Comparison of ENCODE assay signal across 8 cellular contexts in the genomic region with DNA sequence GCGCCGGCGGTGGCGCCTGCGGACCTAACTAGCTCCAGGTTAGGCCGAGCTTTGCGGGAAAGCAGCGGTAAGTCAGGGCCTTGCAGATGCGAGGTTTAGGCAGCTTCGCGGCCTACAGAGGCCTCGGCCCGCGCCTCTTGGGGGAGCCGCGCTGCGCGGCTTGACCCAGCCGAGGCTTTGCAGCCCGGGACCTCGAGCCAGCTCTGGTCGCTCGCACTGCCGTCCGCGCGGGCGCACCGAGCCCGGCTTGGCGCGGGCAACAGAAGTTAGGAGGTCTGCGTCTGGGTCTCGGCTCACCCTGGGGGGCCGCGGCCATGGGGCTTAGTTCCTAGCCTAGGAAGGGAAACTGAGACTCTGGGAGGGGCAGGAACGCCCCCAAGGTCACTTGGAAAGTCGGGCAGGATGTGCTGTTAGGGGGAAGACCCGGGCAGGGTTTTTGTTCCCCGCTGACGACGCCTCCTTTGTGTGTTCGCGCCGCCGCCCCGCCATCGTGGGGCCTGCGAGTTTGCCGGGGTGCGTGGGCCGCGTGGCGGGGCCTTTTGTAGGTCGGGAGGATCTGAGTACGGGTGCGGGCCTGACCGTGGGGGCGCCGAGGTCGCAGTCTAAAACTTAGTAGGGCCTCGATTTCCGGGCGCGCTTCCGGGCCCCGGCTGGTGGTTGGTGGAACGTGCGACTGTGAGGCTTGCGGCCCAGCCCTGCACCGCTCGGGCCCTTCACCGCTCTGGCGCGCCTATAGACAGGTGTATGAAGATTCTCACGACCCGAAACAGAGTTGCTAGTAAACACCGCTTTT. TPM values are rescaled to one million over a fixed set of nuclear protein-coding genes. Genes with fewer than 3 reads are reported as not detected.
DNase-seq lines count a peak whose midpoint lies in the region; ATAC-seq, FAIRE-seq and TF ChIP-seq lines count a peak whose summit lies in the region.

No MANE protein-coding gene starts in this region.

- peaks cover 42 to 67% of the 10 kb centered on the region in 2 experiments for H3K79me2 ChIP-seq in H1 (ENCODE audit: control insufficient read depth in 1 of 2, insufficient read depth in 2 of 2, low read length in 2 of 2)

- no peak overlapping the region for H3K23ac ChIP-seq in H1 (ENCODE audit: insufficient read length)

- H3K4me1 ChIP-seq in HAP-1 (peaks cover 7% of the 10 kb centered on the region), H1 (replicated peaks in 1 of 4; ENCODE audit: control insufficient read depth in 3 of 4, insufficient read depth in 4 of 4, low read length in 3 of 4) (peaks cover 0 to 4% (median 0%) of the 10 kb centered on the region in 4 experiments; a peak in 2 of 7 replicates)

- peaks cover 47% of the 10 kb centered on the region for H3K4me1 Mint-ChIP-seq in activated CD8-positive, alpha-beta T cell treated with anti-CD3 and anti-CD28 coated beads for 36 hours (ENCODE audit: low read depth)
- H3K4me1 Mint-ChIP-seq in stimulated activated effector memory CD8-positive, alpha-beta T cell treated with anti-CD3 and anti-CD28 coated beads, Interleukin-12 subunit alpha, Interleukin-12 subunit beta, amount 100 ng/mL, for 72 hours, result peaks cover 37% of the 10 kb centered on the region

- no peaks in the 10 kb centered on the region for H3K9me3 Mint-ChIP-seq in activated CD8-positive, alpha-beta T cell treated with anti-CD3 and anti-CD28 coated beads for 36 hours
- no peaks in the 10 kb centered on the region for H3K9me3 Mint-ChIP-seq in stimulated activated effector memory CD8-positive, alpha-beta T cell treated with anti-CD3 and anti-CD28 coated beads, Interleukin-12 subunit alpha, Interleukin-12 subunit beta, amount 100 ng/mL, for 72 hours

- H4K20me1 ChIP-seq in H1 (replicated peaks in 1 of 2; ENCODE audit: control insufficient read depth in 1 of 2, insufficient read depth in 2 of 2, low read length in 2 of 2), result peaks cover 8 to 20% of the 10 kb centered on the region in 2 experiments

- H4K8ac ChIP-seq in H1 (ENCODE audit: extremely low read depth, insufficient read depth, low read length), result peak overlapping the region; percentile 94; the same call in 1 of the 2 replicates

- TF ChIP-seq EP300 in H1 (IDR thresholded peaks at IDR 0.05; ENCODE audit: borderline replicate concordance in 1 of 2, low read depth in 2 of 2, low read length in 2 of 2), result no peak

- H2AK5ac ChIP-seq in H1 (ENCODE audit: low read depth, low read length), result peak overlapping the region; percentile 39; the same call in 1 of the 2 replicates

- ATAC-seq in GM18498 (IDR thresholded peaks at IDR 0.05; ENCODE audit: unreplicated experiment), result peak; percentile 53
- peak; percentile 55 for ATAC-seq in activated CD8-positive, alpha-beta T cell treated with anti-CD3 and anti-CD28 coated beads for 36 hours
- peak; percentile 74 for ATAC-seq in stimulated activated effector memory CD8-positive, alpha-beta T cell treated with anti-CD3 and anti-CD28 coated beads, Interleukin-12 subunit alpha, Interleukin-12 subunit beta, amount 100 ng/mL, for 72 hours

- no peaks in the 10 kb centered on the region; the same call in 1 of the 2 replicates for H3K79me1 ChIP-seq in H1 (ENCODE audit: low read depth, low read length)

- H3K56ac ChIP-seq in H1 (replicated peaks; ENCODE audit: insufficient read length, low read depth, low read length), result peak overlapping the region; percentile 95

- TF ChIP-seq POLR2A in H1 (IDR thresholded peaks at IDR 0.05; ENCODE audit: control extremely low read depth in 1 of 2, low read depth in 2 of 2, low read length in 2 of 2), result peak in 1 of 2 experiments; percentile 22; a peak in 1 of 3 replicates

- H3K4me3 ChIP-seq in HAP-1 (peak overlapping the region; percentile 96), H1 (ENCODE audit: extremely low read depth in 1 of 4, insufficient read depth in 2 of 4, low read depth in 3 of 4, low read length in 4 of 4) (peak overlapping the region; percentile 88 to 96 (median 90))

- H3K4me2 ChIP-seq in H1 (ENCODE audit: insufficient read depth in 1 of 2, low read depth in 2 of 2, low read length in 2 of 2), result peak overlapping the region; percentile 73 to 81

- peak overlapping the region; percentile 97 for H2BK5ac ChIP-seq in H1 (ENCODE audit: low read depth, low read length)

- no peak overlapping the region for H2BK12ac ChIP-seq in H1 (ENCODE audit: low read depth, low read length)

- no peak for TF ChIP-seq RAD21 in H1 (IDR thresholded peaks at IDR 0.05 in 1 of 2, conservative IDR thresholded peaks at IDR 0.05 in 1 of 2; ENCODE audit: low read depth in 2 of 2, low read length in 2 of 2)

- H3K36me3 ChIP-seq in HAP-1 (replicated peaks) (peaks cover 43% of the 10 kb centered on the region), H1 (ENCODE audit: control insufficient read depth in 2 of 4, insufficient read depth in 4 of 4, low read length in 3 of 4) (peaks cover 0 to 25% (median 10%) of the 10 kb centered on the region in 4 experiments; a peak in 5 of 8 replicates)

- in situ Hi-C loops in HAP-1 (cut with MboI; ENCODE audit: low sequenced_read_pairs), result no loop called here

- peak overlapping the region; percentile 93 for H4K91ac ChIP-seq in H1 (replicated peaks; ENCODE audit: insufficient read length, low read length)

- peak overlapping the region; percentile 91 to 97 (median 93) for H3K9ac ChIP-seq in H1 (replicated peaks in 1 of 4; ENCODE audit: extremely low read depth in 1 of 4, low read depth in 3 of 4, low read length in 3 of 4)

- peaks cover 10% of the 10 kb centered on the region; the same call in 1 of the 2 replicates for H3K9me3 ChIP-seq in HAP-1
- no peaks in the 10 kb centered on the region for H3K9me3 ChIP-seq in H1 (ENCODE audit: insufficient read depth in 2 of 2, low read depth in 1 of 2, low read length in 1 of 2)

- peak overlapping the region; percentile 53 for H3K4ac ChIP-seq in H1 (replicated peaks; ENCODE audit: insufficient read length, low read depth, low read length)

- WGBS in H1 (ENCODE audit: extremely low coverage in 1 of 2, insufficient coverage in 1 of 2, insufficient read length in 1 of 2, insufficient replicate concordance in 2 of 2, low coverage in 1 of 2, low lambda C conversion rate in 2 of 2, missing lambda C conversion rate in 1 of 2), 2 experiments, result 2% methylated on average over 68 of the region's 78 CpGs; no CpG with 5 or more reads in 1 of the 2 experiments

- TF ChIP-seq CTCF in activated CD8-positive, alpha-beta T cell treated with anti-CD3 and anti-CD28 coated beads for 36 hours (IDR thresholded peaks at IDR 0.05), result no peak
- TF ChIP-seq CTCF in H1 (IDR thresholded peaks at IDR 0.05; ENCODE audit: control extremely low read depth in 1 of 3, insufficient read depth in 1 of 3, low read depth in 1 of 3, low read length in 3 of 3), result no peak

- H4K5ac ChIP-seq in H1 (ENCODE audit: insufficient read length, low read depth, low read length), result peak overlapping the region; percentile 89

- peak in 1 of 2 experiments; percentile 58 for DNase-seq in HAP-1 (ENCODE audit: low spot score in 2 of 2)
- DNase-seq in LoVo (ENCODE audit: low spot score), result peak; percentile 27
- peak; percentile 88 for DNase-seq in activated CD8-positive, alpha-beta T cell treated with anti-CD3 and anti-CD28 coated beads for 36 hours
- DNase-seq in H1 (ENCODE audit: low read depth in 1 of 2, low spot score in 2 of 2), result no peak
- DNase-seq in myocyte (ENCODE audit: low read depth), result peak; percentile 32
- peak; percentile 57 to 87 for DNase-seq in stimulated activated effector memory CD8-positive, alpha-beta T cell treated with anti-CD3 and anti-CD28 coated beads, Interleukin-12 subunit alpha, Interleukin-12 subunit beta, amount 100 ng/mL, for 72 hours (ENCODE audit: low spot score in 2 of 2)
- DNase-seq in RCC 7860 (ENCODE audit: low spot score), result no peak

- no peak overlapping the region for H2BK120ac ChIP-seq in H1 (replicated peaks; ENCODE audit: low read depth, low read length)

- H2AFZ ChIP-seq in H1 (ENCODE audit: low read length), result no peak overlapping the region

- H3K27me3 ChIP-seq in HAP-1 (ENCODE audit: low read depth) (no peaks in the 10 kb centered on the region), H1 (replicated peaks in 1 of 4; ENCODE audit: control insufficient read depth in 3 of 4, extremely low read depth in 1 of 4, insufficient read depth in 3 of 4, low read length in 3 of 4) (no peaks in the 10 kb centered on the region)

- peak overlapping the region; percentile 80; the same call in 1 of the 2 replicates for H3K18ac ChIP-seq in H1 (ENCODE audit: extremely low read depth, low read length)

- H2BK15ac ChIP-seq in H1 (ENCODE audit: low read length), result 0 out of 2 replicates have a peak overlapping the region, but pooled peaks have one; percentile 31

- H2BK20ac ChIP-seq in H1 (ENCODE audit: low read length), result no peak overlapping the region

- H3K4me3 Mint-ChIP-seq in activated CD8-positive, alpha-beta T cell treated with anti-CD3 and anti-CD28 coated beads for 36 hours, result peak overlapping the region; percentile 96
- peak overlapping the region; percentile 94 for H3K4me3 Mint-ChIP-seq in stimulated activated effector memory CD8-positive, alpha-beta T cell treated with anti-CD3 and anti-CD28 coated beads, Interleukin-12 subunit alpha, Interleukin-12 subunit beta, amount 100 ng/mL, for 72 hours

- no peak overlapping the region for H3K14ac ChIP-seq in H1 (ENCODE audit: insufficient read length)

- CTCF ChIA-PET in activated CD8-positive, alpha-beta T cell treated with anti-CD3 and anti-CD28 coated beads for 36 hours (lab: Charles Lee), result interaction anchor here (0.9 to 2.9 kb wide), 7 partner anchors 26 to 249 kb away, joined by 3 to 19 read pairs (median 4); a partner anchor contains a TSS
- CTCF ChIA-PET in H1 (lab: Charles Lee; ENCODE audit: partially characterized antibody), result interaction anchor here (0.6 to 2.9 kb wide), 7 partner anchors 23 to 239 kb away, joined by 3 to 14 read pairs (median 4); no protein-coding TSS in a partner anchor

- H3K27me3 Mint-ChIP-seq in activated CD8-positive, alpha-beta T cell treated with anti-CD3 and anti-CD28 coated beads for 36 hours, result no peaks in the 10 kb centered on the region

- H3K23me2 ChIP-seq in H1 (ENCODE audit: low read depth, low read length), result peaks cover 11% of the 10 kb centered on the region

- peak overlapping the region; percentile 76 for H3K27ac ChIP-seq in H1 (ENCODE audit: low read depth, low read length)

- intact Hi-C loops in activated CD8-positive, alpha-beta T cell treated with anti-CD3 and anti-CD28 coated beads for 36 hours (cut with micrococcal nuclease), result no loop called here

- peaks cover 51% of the 10 kb centered on the region for H3K36me3 Mint-ChIP-seq in activated CD8-positive, alpha-beta T cell treated with anti-CD3 and anti-CD28 coated beads for 36 hours (ENCODE audit: low read depth)
- H3K36me3 Mint-ChIP-seq in stimulated activated effector memory CD8-positive, alpha-beta T cell treated with anti-CD3 and anti-CD28 coated beads, Interleukin-12 subunit alpha, Interleukin-12 subunit beta, amount 100 ng/mL, for 72 hours, result peaks cover 75% of the 10 kb centered on the region

- FAIRE-seq in H1 (lab: Jason Lieb, UNC), result no peak
- no peak for FAIRE-seq in RCC 7860 (lab: Jason Lieb, UNC)

- peak overlapping the region; percentile 99 for H3K27ac Mint-ChIP-seq in activated CD8-positive, alpha-beta T cell treated with anti-CD3 and anti-CD28 coated beads for 36 hours
- H3K27ac Mint-ChIP-seq in stimulated activated effector memory CD8-positive, alpha-beta T cell treated with anti-CD3 and anti-CD28 coated beads, Interleukin-12 subunit alpha, Interleukin-12 subunit beta, amount 100 ng/mL, for 72 hours, result peak overlapping the region; percentile 97

- POLR2A ChIA-PET in activated CD8-positive, alpha-beta T cell treated with anti-CD3 and anti-CD28 coated beads for 36 hours (lab: Charles Lee), result interaction anchor here (0.6 to 5.4 kb wide), 28 partner anchors 10 to 600 kb away, joined by 3 to 53 read pairs (median 5); a partner anchor contains a TSS
- POLR2A ChIA-PET in H1 (lab: Charles Lee; ENCODE audit: partially characterized antibody), result interaction anchor here (0.7 to 3.4 kb wide), 23 partner anchors 9 to 460 kb away, joined by 3 to 24 read pairs (median 4); a partner anchor contains a TSS

RNA-seq across cellular contexts. Expression of a gene that starts 0.5 kb away (rescaled TPM):
- 10 to 100 TPM; 94.6 to 96.2 TPM for total RNA-seq in activated CD8-positive, alpha-beta T cell treated with anti-CD3 and anti-CD28 coated beads for 36 hours
- total RNA-seq in H1 (2021; fragmentation: NEBNext Ultra II Directional; extraction: Animal tissue kit (Norgen Biotek cat#: 25700)), result 75.0 and 78.9 TPM in 2 replicates
- polyA plus RNA-seq in H1 (2011; rRNA removed), result 68.2 and 70.5 TPM in 2 replicates
- 87.3 TPM for polyA plus RNA-seq in H1 (2011; cell fraction: cytosol; rRNA removed)
- 69.7 TPM for polyA plus RNA-seq in H1 (2011; cell fraction: nucleus; rRNA removed)
- polyA plus RNA-seq in H1 (2012, experiment 1 of 2), result 60.0 to 63.7 TPM (median 62.1 TPM) in 4 replicates
- polyA plus RNA-seq in H1 (2012, experiment 2 of 2), result 36.0 TPM
- 49.9 TPM for polyA plus RNA-seq in H1 (2013, experiment 1 of 2)
- polyA plus RNA-seq in H1 (2013, experiment 2 of 2), result 51.6 TPM
- 98.4 and 122 TPM in 2 replicates for polyA minus RNA-seq in H1 (2011; rRNA and poly(A)+ RNA removed)
- polyA minus RNA-seq in H1 (2011; cell fraction: cytosol; rRNA and poly(A)+ RNA removed), result 68.6 TPM
- 76.8 TPM for polyA minus RNA-seq in H1 (2011; cell fraction: nucleus; rRNA and poly(A)+ RNA removed)
- total RNA-seq in myocyte, result 42.0 and 56.3 TPM in 2 replicates
- 47.7 TPM for polyA plus RNA-seq in myocyte (2012)

RNA-seq across cellular contexts. Expression of a gene that starts 50.6 kb away (rescaled TPM):
- not detected for total RNA-seq in activated CD8-positive, alpha-beta T cell treated with anti-CD3 and anti-CD28 coated beads for 36 hours
- total RNA-seq in H1 (2021; fragmentation: NEBNext Ultra II Directional; extraction: Animal tissue kit (Norgen Biotek cat#: 25700)), result not detected in 2 replicates
- 0.09 TPM in 1 of 2 replicates, not detected in the other for polyA plus RNA-seq in H1 (2011; rRNA removed)
- 0.36 TPM for polyA plus RNA-seq in H1 (2011; cell fraction: cytosol; rRNA removed)
- 0.90 TPM for polyA plus RNA-seq in H1 (2011; cell fraction: nucleus; rRNA removed)
- 0.25 TPM in 1 of 4 replicates, not detected in the others for polyA plus RNA-seq in H1 (2012, experiment 1 of 2)
- polyA plus RNA-seq in H1 (2012, experiment 2 of 2), result not detected
- 0.12 TPM for polyA plus RNA-seq in H1 (2013, experiment 1 of 2)
- polyA plus RNA-seq in H1 (2013, experiment 2 of 2), result 0.13 TPM
- not detected in 2 replicates for polyA minus RNA-seq in H1 (2011; rRNA and poly(A)+ RNA removed)
- polyA minus RNA-seq in H1 (2011; cell fraction: cytosol; rRNA and poly(A)+ RNA removed), result not detected
- polyA minus RNA-seq in H1 (2011; cell fraction: nucleus; rRNA and poly(A)+ RNA removed), result not detected
- total RNA-seq in myocyte, result not detected in 2 replicates
- polyA plus RNA-seq in myocyte (2012), result 0.06 TPM

RNA-seq across cellular contexts. Expression of a gene that starts 50.9 kb away (rescaled TPM):
- 1 to 10 TPM; 4.9 to 7.0 TPM for total RNA-seq in activated CD8-positive, alpha-beta T cell treated with anti-CD3 and anti-CD28 coated beads for 36 hours
- 3.9 and 4.9 TPM in 2 replicates for total RNA-seq in H1 (2021; fragmentation: NEBNext Ultra II Directional; extraction: Animal tissue kit (Norgen Biotek cat#: 25700))
- 1.7 and 3.1 TPM in 2 replicates for polyA plus RNA-seq in H1 (2011; rRNA removed)
- 2.3 TPM for polyA plus RNA-seq in H1 (2011; cell fraction: cytosol; rRNA removed)
- polyA plus RNA-seq in H1 (2011; cell fraction: nucleus; rRNA removed), result 9.8 TPM
- polyA plus RNA-seq in H1 (2012, experiment 1 of 2), result 1.5 to 2.1 TPM (median 1.9 TPM) in 4 replicates
- 2.0 TPM for polyA plus RNA-seq in H1 (2012, experiment 2 of 2)
- polyA plus RNA-seq in H1 (2013, experiment 1 of 2), result 3.7 TPM
- polyA plus RNA-seq in H1 (2013, experiment 2 of 2), result 3.2 TPM
- polyA minus RNA-seq in H1 (2011; rRNA and poly(A)+ RNA removed), result 1.7 and 2.4 TPM in 2 replicates
- 2.5 TPM for polyA minus RNA-seq in H1 (2011; cell fraction: cytosol; rRNA and poly(A)+ RNA removed)
- 5.8 TPM for polyA minus RNA-seq in H1 (2011; cell fraction: nucleus; rRNA and poly(A)+ RNA removed)
- 0.86 and 1.6 TPM in 2 replicates for total RNA-seq in myocyte
- polyA plus RNA-seq in myocyte (2012), result 0.96 TPM

Comparison
In these comparisons a context has a peak if more than half of its experiments do, and no peak if none do; other contexts are left out.
1. DNase-seq: peak in LoVo (single experiment), activated CD8-positive, alpha-beta T cell treated with anti-CD3 and anti-CD28 coated beads for 36 hours (single experiment), myocyte (single experiment) and stimulated activated effector memory CD8-positive, alpha-beta T cell treated with anti-CD3 and anti-CD28 coated beads, Interleukin-12 subunit alpha, Interleukin-12 subunit beta, amount 100 ng/mL, for 72 hours (2 of 2); none in H1 (0 of 2) and RCC 7860 (single experiment).
2. Peak in every context shown above with its lines, with median percentiles within 50 percentile points of each other: ATAC-seq.